16 cellular contexts compared by ENCODE assay signal in the genomic region with DNA sequence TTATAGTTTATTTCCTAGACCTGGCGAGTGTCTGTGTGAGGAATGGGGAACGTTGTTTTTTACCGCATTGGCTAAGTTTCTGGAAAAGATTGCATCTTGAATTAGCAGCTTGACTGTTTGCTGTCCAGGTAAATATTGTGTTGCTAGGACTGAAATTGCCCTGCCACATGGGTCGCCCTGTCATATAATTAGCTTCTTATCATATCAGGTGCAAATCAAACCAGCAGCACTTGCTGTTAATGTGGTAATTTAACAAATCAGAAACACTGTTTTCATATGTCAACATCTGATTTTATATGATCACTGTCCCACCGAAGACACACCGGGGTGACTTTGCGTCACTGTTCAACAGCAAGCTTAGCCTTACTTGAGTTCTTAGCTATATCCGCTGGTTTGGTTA.
"Had no signal": no experiment of that assay in that cellular context is flagged by ENCODE, and none has a peak within 500 bp of the region (broad histone marks: within the 10 kb centered on the region; RNA-seq: fewer than 3 reads in every experiment).

No MANE protein-coding gene starts in this region.

- DNase-seq: activated B cell treated with CpG ODN at 0.5 μM for 24 hours; activated CD4-positive, alpha-beta T cell treated with anti-CD3 and anti-CD28 coated beads for 48 hours; activated CD8-positive, alpha-beta memory T cell treated with anti-CD3 and anti-CD28 coated beads, Interleukin-2, amount 50 U/mL, for 48 hours; activated CD8-positive, alpha-beta T cell treated with anti-CD3 and anti-CD28 coated beads for 36 hours; activated naive CD8-positive, alpha-beta T cell treated with anti-CD3 and anti-CD28 coated beads for 36 hours; amygdala; effector memory CD4-positive, alpha-beta T cell; foreskin fibroblast; glutamatergic neuron; immature natural killer cell; naive thymus-derived CD4-positive, alpha-beta T cell; stimulated activated CD4-positive, alpha-beta T cell treated with anti-CD3 and anti-CD28 coated beads, Interleukin-15, amount 100 ng/mL, for 24 hours; stimulated activated CD4-positive, alpha-beta T cell treated with anti-CD3 and anti-CD28 coated beads, Interleukin-4, amount 100 ng/mL, for 1 hour; stimulated activated naive CD4-positive, alpha-beta T cell treated with Interleukin-2 at 50 U/mL for 16 hours; substantia nigra had no signal

- H3K4me1 ChIP-seq: parathyroid adenoma had no signal

- H2AFZ ChIP-seq: parathyroid adenoma had no signal

- ATAC-seq: activated CD8-positive, alpha-beta T cell treated with anti-CD3 and anti-CD28 coated beads for 36 hours; naive thymus-derived CD4-positive, alpha-beta T cell had no signal

- H3K9ac ChIP-seq: parathyroid adenoma had no signal

- H3K27ac ChIP-seq: parathyroid adenoma had no signal
